15 cellular contexts compared by ENCODE assay signal in genomic region chr2:191892391-191892790, GRCh38. TPM values are rescaled to one million over a fixed set of nuclear protein-coding genes. Genes with fewer than 3 reads are reported as not detected.
DNase-seq lines count a peak whose midpoint lies in the region; ATAC-seq, FAIRE-seq and TF ChIP-seq lines count a peak whose summit lies in the region.
"Had no signal": no experiment of that assay in that cellular context is flagged by ENCODE, and none has a peak within 500 bp of the region (broad histone marks: within the 10 kb centered on the region; RNA-seq: fewer than 3 reads in every experiment).

No MANE protein-coding gene starts in this region.

- ATAC-seq in gastroesophageal sphincter: peak; percentile 60

- no peak overlapping the region for H3K4me2 ChIP-seq in astrocyte (ENCODE audit: low read length)
- H3K4me2 ChIP-seq: BLaER1 had no signal

- 60 to 85% methylated on average over 2 to 3 of the region's 3 CpGs for WGBS in gastroesophageal sphincter (ENCODE audit: low coverage in 1 of 2), 2 donors

- H3K36me3 Mint-ChIP-seq in astrocyte (ENCODE audit: low read depth, unreplicated experiment): no peaks in the 10 kb centered on the region
- H3K36me3 Mint-ChIP-seq: activated CD4-positive, alpha-beta memory T cell treated with anti-CD3 and anti-CD28 coated beads for 36 hours had no signal

- no peak overlapping the region for H3K27ac Mint-ChIP-seq in astrocyte (ENCODE audit: unreplicated experiment)
- H3K27ac Mint-ChIP-seq: activated CD4-positive, alpha-beta memory T cell treated with anti-CD3 and anti-CD28 coated beads for 36 hours had no signal

- no peak overlapping the region for H3K9ac ChIP-seq in astrocyte (ENCODE audit: low read length)
- H3K9ac ChIP-seq: BLaER1 had no signal

- H3K4me3 Mint-ChIP-seq in astrocyte (ENCODE audit: unreplicated experiment): no peak overlapping the region
- H3K4me3 Mint-ChIP-seq: activated CD4-positive, alpha-beta memory T cell treated with anti-CD3 and anti-CD28 coated beads for 36 hours had no signal

- no peak overlapping the region for H2AFZ ChIP-seq in astrocyte (ENCODE audit: low read depth, low read length)

- TF ChIP-seq EP300 in gastroesophageal sphincter (IDR thresholded peaks at IDR 0.05): no peak

- TF ChIP-seq CTCF in AG09309 (IDR thresholded peaks at IDR 0.05; ENCODE audit: control insufficient read depth, insufficient read depth, low read depth, low read length, missing control alignments) (no peak), astrocyte (IDR thresholded peaks at IDR 0.05; ENCODE audit: insufficient read depth, low read depth, low read length) (no peak), gastroesophageal sphincter (IDR thresholded peaks at IDR 0.05) (no peak)

- H3K4me3 ChIP-seq in AG09309 (ENCODE audit: control insufficient read depth, low read depth, low read length) (no peak overlapping the region), astrocyte (ENCODE audit: insufficient read depth, low read depth, low read length) (no peak overlapping the region), gastroesophageal sphincter (no peak overlapping the region)
- H3K4me3 ChIP-seq: BLaER1 had no signal

- FAIRE-seq in HTR-8/SVneo (lab: Jason Lieb, UNC) (peak; percentile 51), astrocyte (lab: Jason Lieb, UNC) (peak; percentile 89), H54 (lab: Jason Lieb, UNC) (no peak)
- FAIRE-seq: kidney had no signal

- no peaks in the 10 kb centered on the region for H4K20me1 ChIP-seq in astrocyte (ENCODE audit: insufficient read depth, low read length)
- H4K20me1 ChIP-seq: BLaER1 had no signal

- peak; percentile 81 for DNase-seq in AG09309 (ENCODE audit: low read depth)
- DNase-seq in HTR-8/SVneo (ENCODE audit: insufficient read length, low spot score): no peak
- DNase-seq in astrocyte (ENCODE audit: low read depth): peak; percentile 75
- DNase-seq in AG08396 (ENCODE audit: low spot score): no peak
- DNase-seq in HuH-7.5 (ENCODE audit: low spot score): no peak
- no peak for DNase-seq in stimulated activated CD4-positive, alpha-beta T cell treated with anti-CD3 and anti-CD28 coated beads, Interleukin-4, amount 100 ng/mL, for 4 hours
- DNase-seq in H54 (ENCODE audit: insufficient read length, low spot score): no peak
- DNase-seq: activated CD4-positive, alpha-beta memory T cell treated with anti-CD3 and anti-CD28 coated beads for 36 hours; aorta; DMS53; kidney; NCI-H187; NCI-H748 treated with DMSO at 0.1 percent for 48 hours had no signal

- H3K27ac ChIP-seq in astrocyte (ENCODE audit: low read depth, low read length) (no peak overlapping the region), gastroesophageal sphincter (no peak overlapping the region)
- H3K27ac ChIP-seq: BLaER1 had no signal

- H3K36me3 ChIP-seq in astrocyte (ENCODE audit: insufficient read depth, low read length) (no peaks in the 10 kb centered on the region), gastroesophageal sphincter (no peaks in the 10 kb centered on the region)
- H3K36me3 ChIP-seq: BLaER1 had no signal

- peaks cover 5% of the 10 kb centered on the region for H3K9me3 Mint-ChIP-seq in astrocyte (ENCODE audit: unreplicated experiment)
- H3K9me3 Mint-ChIP-seq: activated CD4-positive, alpha-beta memory T cell treated with anti-CD3 and anti-CD28 coated beads for 36 hours had no signal

- H3K9me3 ChIP-seq in astrocyte (ENCODE audit: insufficient read depth, low read depth, low read length) (no peaks in the 10 kb centered on the region), gastroesophageal sphincter (no peaks in the 10 kb centered on the region)
- H3K9me3 ChIP-seq: BLaER1 had no signal

- H3K27me3 Mint-ChIP-seq in astrocyte (ENCODE audit: low read depth, unreplicated experiment): no peaks in the 10 kb centered on the region

- TF ChIP-seq POLR2A in gastroesophageal sphincter (IDR thresholded peaks at IDR 0.05) (no peak), H54 (IDR thresholded peaks at IDR 0.05; ENCODE audit: low read depth, low read length) (no peak)

- H3K4me1 Mint-ChIP-seq in astrocyte (ENCODE audit: low read depth, unreplicated experiment): peaks cover 19% of the 10 kb centered on the region

- no peaks in the 10 kb centered on the region for H3K79me2 ChIP-seq in astrocyte (ENCODE audit: insufficient read depth, low read length)

- no peaks in the 10 kb centered on the region for H3K27me3 ChIP-seq in astrocyte (ENCODE audit: insufficient read depth, low read length)
- no peaks in the 10 kb centered on the region for H3K27me3 ChIP-seq in gastroesophageal sphincter
- H3K27me3 ChIP-seq: BLaER1 had no signal

- H3K4me1 ChIP-seq in astrocyte (ENCODE audit: insufficient read depth, low read length) (peaks cover 16% of the 10 kb centered on the region), gastroesophageal sphincter (peaks cover 0 to 10% (median 0%) of the 10 kb centered on the region in 3 donors)
- H3K4me1 ChIP-seq: BLaER1 had no signal

RNA-seq across cellular contexts. Expression of gene CAVIN2, which starts 45.5 kb away (rescaled TPM):
- total RNA-seq in astrocyte (1.9 and 2.8 TPM in 2 replicates), gastroesophageal sphincter (100 to 1,000 TPM in 3 of 4 donors, 10 to 100 TPM in 1; 72.8 to 192 (median 129) TPM)
- total RNA-seq: activated CD4-positive, alpha-beta memory T cell treated with anti-CD3 and anti-CD28 coated beads for 36 hours had no signal

Comparison
In these comparisons a context has a peak if more than half of its experiments do, and no peak if none do; other contexts are left out.
1. DNase-seq: peak in AG09309 (single experiment) and astrocyte (single experiment); none in HTR-8/SVneo (single experiment), AG08396 (single experiment), HuH-7.5 (single experiment), stimulated activated CD4-positive, alpha-beta T cell treated with anti-CD3 and anti-CD28 coated beads, Interleukin-4, amount 100 ng/mL, for 4 hours (0 of 2) and H54 (single experiment).
2. RNA of gene CAVIN2, which starts 45.5 kb away (total RNA-seq): 72.8 to 192 TPM in gastroesophageal sphincter; 1.9 to 2.8 TPM in astrocyte; every median in the first group is over 10 times any median in the second.